ENCODE assay signal across 8 cellular contexts in genomic region chr7:44796504-44797328, GRCh38. TPM values are rescaled to one million over a fixed set of nuclear protein-coding genes. Genes with fewer than 3 reads are reported as not detected.
A peak's percentile ranks its signal among the peaks of the same experiment; 100 is the strongest.
DNase-seq lines count a peak whose midpoint lies in the region; ATAC-seq and TF ChIP-seq lines count a peak whose summit lies in the region.

Gene PPIA (plus strand): TSS chr7:44796681. CDS start chr7:44796725, 44 bp downstream.

- H3K9me3 ChIP-seq in Loucy (ENCODE audit: insufficient read depth, low read depth, low read length): no peaks in the 10 kb centered on the region
- no peaks in the 10 kb centered on the region for H3K9me3 ChIP-seq in RWPE2 (ENCODE audit: severe bottlenecking)

- H3K9ac ChIP-seq in Loucy (ENCODE audit: low read depth, low read length, poor library complexity, severe bottlenecking): peak within 1 kb of the TSS; percentile 99

- peaks cover 27% of the 10 kb centered on the region for H3K4me1 Mint-ChIP-seq in activated T-helper 2 cell treated with anti-CD3 and anti-CD28 coated beads, Interferon-gamma antibody, Interleukin-2, Interleukin-4, amounts not matched to agents 10 μg/mL and 5 μg/mL and 100 μg/mL, durations not matched to agents 14 hours and 24 hours and 36 hours (ENCODE audit: low read depth)
- H3K4me1 Mint-ChIP-seq in naive thymus-derived CD8-positive, alpha-beta T cell: peaks cover 15 to 45% (median 39%) of the 10 kb centered on the region in 4 donors
- peaks cover 16 to 32% of the 10 kb centered on the region in 2 donors for H3K4me1 Mint-ChIP-seq in stimulated activated naive B cell treated with anti-CD40 and anti-IgM and Interleukin-4, amounts not matched to agents 10 μg/mL and 1 μg/mL and 100 μg/mL, for 72 hours

- H3K27me3 ChIP-seq in Loucy (ENCODE audit: insufficient read depth, low read length, poor library complexity, severe bottlenecking) (no peaks in the 10 kb centered on the region), RWPE2 (ENCODE audit: insufficient read depth, poor library complexity, severe bottlenecking) (no peaks in the 10 kb centered on the region)

- H3F3A ChIP-seq in Loucy (ENCODE audit: low read depth): no peaks in the 10 kb centered on the region

- H2AFZ ChIP-seq in Loucy (ENCODE audit: low read length): peak within 1 kb of the TSS; percentile 91

- peak within 1 kb of the TSS; percentile 98 for H3K4me3 ChIP-seq in Loucy (ENCODE audit: low read length, poor library complexity, severe bottlenecking)
- peak within 1 kb of the TSS; percentile 92 for H3K4me3 ChIP-seq in RWPE2 (ENCODE audit: severe bottlenecking)
- peak within 1 kb of the TSS; percentile 98 for H3K4me3 ChIP-seq in fibroblast of mammary gland (ENCODE audit: control insufficient read depth, low read depth, low read length)

- H3K79me2 ChIP-seq in Loucy (ENCODE audit: insufficient read depth, low read length): peaks cover 62% of the 10 kb centered on the region

- TF ChIP-seq CTCF in Loucy (conservative IDR thresholded peaks at IDR 0.05; ENCODE audit: low read length): no peak
- TF ChIP-seq CTCF in RWPE2 (IDR thresholded peaks at IDR 0.05; ENCODE audit: poor library complexity, severe bottlenecking): no peak
- TF ChIP-seq CTCF in fibroblast of mammary gland (conservative IDR thresholded peaks at IDR 0.05; ENCODE audit: control insufficient read depth, insufficient read depth, low read depth, low read length): no peak

- peaks cover 30% of the 10 kb centered on the region for H3K4me1 ChIP-seq in Loucy (ENCODE audit: insufficient read depth, low read length, poor library complexity, severe bottlenecking)
- H3K4me1 ChIP-seq in RWPE2 (ENCODE audit: insufficient read depth, poor library complexity, severe bottlenecking): peaks cover 13% of the 10 kb centered on the region

- no peaks in the 10 kb centered on the region for H3K27me3 Mint-ChIP-seq in activated T-helper 2 cell treated with anti-CD3 and anti-CD28 coated beads, Interferon-gamma antibody, Interleukin-2, Interleukin-4, amounts not matched to agents 10 μg/mL and 5 μg/mL and 100 μg/mL, durations not matched to agents 14 hours and 24 hours and 36 hours (ENCODE audit: low read depth)
- H3K27me3 Mint-ChIP-seq in naive thymus-derived CD8-positive, alpha-beta T cell: no peaks in the 10 kb centered on the region
- no peaks in the 10 kb centered on the region for H3K27me3 Mint-ChIP-seq in stimulated activated naive B cell treated with anti-CD40 and anti-IgM and Interleukin-4, amounts not matched to agents 10 μg/mL and 1 μg/mL and 100 μg/mL, for 72 hours

- intact Hi-C loops in activated T-helper 2 cell treated with anti-CD3 and anti-CD28 coated beads, Interferon-gamma antibody, Interleukin-2, Interleukin-4, amounts not matched to agents 10 μg/mL and 5 μg/mL and 100 μg/mL, durations not matched to agents 14 hours and 24 hours and 36 hours (cut with micrococcal nuclease): loop anchor here (1.0 to 2.0 kb wide), 10 partner anchors 48 to 336 kb away; partner anchors contain the start of genes H2AZ2, NUDCD3, PURB and TMED4

- no peaks in the 10 kb centered on the region for H3K9me2 ChIP-seq in Loucy (replicated peaks; ENCODE audit: low read depth, low read length)

- peaks cover 44% of the 10 kb centered on the region for H4K20me1 ChIP-seq in Loucy (ENCODE audit: insufficient read depth, low read length, poor library complexity, severe bottlenecking)

- DNase-seq in EH (ENCODE audit: low read depth): peak; percentile 98
- DNase-seq in H4 (ENCODE audit: low spot score): peak; percentile 100
- peak; percentile 98 for DNase-seq in RWPE2 (ENCODE audit: low spot score)
- peak; percentile 99 for DNase-seq in activated T-helper 2 cell treated with anti-CD3 and anti-CD28 coated beads, Interferon-gamma antibody, Interleukin-2, Interleukin-4, amounts not matched to agents 10 μg/mL and 5 μg/mL and 100 μg/mL, durations not matched to agents 14 hours and 24 hours and 36 hours (ENCODE audit: low spot score)
- peak; percentile 98 for DNase-seq in fibroblast of mammary gland (ENCODE audit: low read depth)
- DNase-seq in naive thymus-derived CD8-positive, alpha-beta T cell: peak; percentile 95 to 99 (median 98)
- peak; percentile 99 for DNase-seq in stimulated activated naive B cell treated with anti-CD40 and anti-IgM and Interleukin-4, amounts not matched to agents 10 μg/mL and 1 μg/mL and 100 μg/mL, for 72 hours

- peak; percentile 84 for ATAC-seq in RWPE2 (ENCODE audit: low read depth)
- peak; percentile 87 to 88 for ATAC-seq in naive thymus-derived CD8-positive, alpha-beta T cell
- peak; percentile 90 to 91 for ATAC-seq in stimulated activated naive B cell treated with anti-CD40 and anti-IgM and Interleukin-4, amounts not matched to agents 10 μg/mL and 1 μg/mL and 100 μg/mL, for 72 hours (replicated peaks)

- H3K36me3 ChIP-seq in Loucy (ENCODE audit: insufficient read depth, low read length) (peaks cover 39% of the 10 kb centered on the region), RWPE2 (ENCODE audit: low read depth) (peaks cover 48% of the 10 kb centered on the region)

- no peaks in the 10 kb centered on the region for H3K9me3 Mint-ChIP-seq in activated T-helper 2 cell treated with anti-CD3 and anti-CD28 coated beads, Interferon-gamma antibody, Interleukin-2, Interleukin-4, amounts not matched to agents 10 μg/mL and 5 μg/mL and 100 μg/mL, durations not matched to agents 14 hours and 24 hours and 36 hours
- H3K9me3 Mint-ChIP-seq in naive thymus-derived CD8-positive, alpha-beta T cell: no peaks in the 10 kb centered on the region
- no peaks in the 10 kb centered on the region for H3K9me3 Mint-ChIP-seq in stimulated activated naive B cell treated with anti-CD40 and anti-IgM and Interleukin-4, amounts not matched to agents 10 μg/mL and 1 μg/mL and 100 μg/mL, for 72 hours

- peak within 1 kb of the TSS; percentile 98 for H3K4me3 Mint-ChIP-seq in activated T-helper 2 cell treated with anti-CD3 and anti-CD28 coated beads, Interferon-gamma antibody, Interleukin-2, Interleukin-4, amounts not matched to agents 10 μg/mL and 5 μg/mL and 100 μg/mL, durations not matched to agents 14 hours and 24 hours and 36 hours (ENCODE audit: low read depth)
- H3K4me3 Mint-ChIP-seq in naive thymus-derived CD8-positive, alpha-beta T cell: peak within 1 kb of the TSS; percentile 87 to 100 (median 95)
- H3K4me3 Mint-ChIP-seq in stimulated activated naive B cell treated with anti-CD40 and anti-IgM and Interleukin-4, amounts not matched to agents 10 μg/mL and 1 μg/mL and 100 μg/mL, for 72 hours: peak within 1 kb of the TSS; percentile 95 to 96

- H3K27ac ChIP-seq in RWPE2 (ENCODE audit: poor library complexity, severe bottlenecking): peak within 1 kb of the TSS; percentile 97

- peaks cover 46% of the 10 kb centered on the region for H3K36me3 Mint-ChIP-seq in activated T-helper 2 cell treated with anti-CD3 and anti-CD28 coated beads, Interferon-gamma antibody, Interleukin-2, Interleukin-4, amounts not matched to agents 10 μg/mL and 5 μg/mL and 100 μg/mL, durations not matched to agents 14 hours and 24 hours and 36 hours (ENCODE audit: low read depth)
- peaks cover 0 to 40% (median 17%) of the 10 kb centered on the region in 3 donors for H3K36me3 Mint-ChIP-seq in naive thymus-derived CD8-positive, alpha-beta T cell
- H3K36me3 Mint-ChIP-seq in stimulated activated naive B cell treated with anti-CD40 and anti-IgM and Interleukin-4, amounts not matched to agents 10 μg/mL and 1 μg/mL and 100 μg/mL, for 72 hours: peaks cover 28 to 46% of the 10 kb centered on the region in 2 donors

- peak within 1 kb of the TSS; percentile 100 for H3K4me2 ChIP-seq in Loucy (ENCODE audit: low read depth, low read length, poor library complexity, severe bottlenecking)

- peak within 1 kb of the TSS; percentile 95 for H3K27ac Mint-ChIP-seq in activated T-helper 2 cell treated with anti-CD3 and anti-CD28 coated beads, Interferon-gamma antibody, Interleukin-2, Interleukin-4, amounts not matched to agents 10 μg/mL and 5 μg/mL and 100 μg/mL, durations not matched to agents 14 hours and 24 hours and 36 hours
- H3K27ac Mint-ChIP-seq in naive thymus-derived CD8-positive, alpha-beta T cell: peak within 1 kb of the TSS; percentile 90 to 99 (median 98)
- peak within 1 kb of the TSS; percentile 99 for H3K27ac Mint-ChIP-seq in stimulated activated naive B cell treated with anti-CD40 and anti-IgM and Interleukin-4, amounts not matched to agents 10 μg/mL and 1 μg/mL and 100 μg/mL, for 72 hours

- POLR2A ChIA-PET in naive thymus-derived CD8-positive, alpha-beta T cell (lab: Charles Lee): interaction anchor here (0.7 to 3.0 kb wide), 19 partner anchors 8 to 315 kb away, joined by 3 to 26 read pairs (median 4); partner anchors contain the start of genes DDX56, H2AZ2, OGDH and TBRG4

RNA-seq across cellular contexts. Expression of gene PPIA, which starts in this region (rescaled TPM):
- 13,857 and 15,820 TPM in 2 replicates for total RNA-seq in H4 (2014; rRNA removed; shearing (Covaris generic))
- 2,442 and 2,446 TPM in 2 replicates for total RNA-seq in activated T-helper 2 cell treated with anti-CD3 and anti-CD28 coated beads, Interferon-gamma antibody, Interleukin-2, Interleukin-4, amounts not matched to agents 10 μg/mL and 5 μg/mL and 100 μg/mL, durations not matched to agents 14 hours and 24 hours and 36 hours
- total RNA-seq in naive thymus-derived CD8-positive, alpha-beta T cell: 100 to 1,000 TPM; 673 to 688 TPM
- 1,000 to 10,000 TPM; 3,578 to 3,931 (median 3,619) TPM for polyA plus RNA-seq in naive thymus-derived CD8-positive, alpha-beta T cell

Comparison
In these comparisons a context has a peak if more than half of its experiments do, and no peak if none do; other contexts are left out.
1. Peak in every context shown above with its lines: DNase-seq, ATAC-seq, H3K4me3 ChIP-seq and H3K27ac ChIP-seq.